21 cellular contexts compared by ENCODE assay signal in the genomic region with DNA sequence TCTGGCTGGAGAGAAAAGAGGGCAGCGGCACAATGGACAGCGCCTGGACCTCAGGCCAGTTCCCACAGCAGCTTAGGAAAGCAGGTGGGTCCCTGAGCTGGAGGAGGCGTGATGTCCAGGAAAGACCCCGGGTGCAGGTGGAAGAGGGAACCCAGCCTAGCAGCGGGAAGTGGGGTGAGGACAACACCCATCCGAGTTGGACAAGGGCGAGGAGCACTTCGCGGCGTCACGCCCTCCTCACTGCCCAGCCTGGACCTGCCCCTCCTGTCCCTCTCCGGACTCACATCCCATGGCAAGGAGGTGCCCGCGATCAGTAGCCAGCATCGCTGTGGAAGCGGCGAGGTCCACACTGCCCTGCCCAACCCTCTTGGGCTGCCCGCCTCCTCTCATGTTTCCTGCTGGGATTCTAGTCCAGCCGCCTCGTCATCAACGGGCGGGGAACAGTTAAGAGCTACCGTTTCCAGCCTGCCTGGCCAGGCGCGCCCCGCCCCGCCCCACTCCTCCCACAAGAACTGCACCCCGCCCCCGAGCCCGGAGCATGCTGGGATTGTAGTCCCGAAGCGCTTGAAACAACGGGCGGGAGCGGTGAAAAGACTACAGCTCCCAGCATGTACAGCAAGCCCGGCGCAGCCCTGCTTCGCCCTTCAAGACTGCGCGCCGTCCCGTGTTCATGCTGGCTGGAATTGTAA.
DNase-seq lines count a peak whose midpoint lies in the region; ATAC-seq and TF ChIP-seq lines count a peak whose summit lies in the region.
"Had no signal": no experiment of that assay in that cellular context is flagged by ENCODE, and none has a peak within 500 bp of the region (broad histone marks: within the 10 kb centered on the region; RNA-seq: fewer than 3 reads in every experiment).

No MANE protein-coding gene starts in this region.

- H3K4me3 ChIP-seq in psoas muscle = no peak overlapping the region
- H3K4me3 ChIP-seq: hepatocyte had no signal

- CTCF ChIA-PET in HEK293T (lab: Yijun Ruan, JAX) = no interaction called here

- peaks cover 0 to 2% (median 0%) of the 10 kb centered on the region in 3 donors for H3K27me3 ChIP-seq in psoas muscle (ENCODE audit: insufficient read depth in 3 of 3, low read length in 2 of 3)
- H3K27me3 ChIP-seq: hepatocyte, sigmoid colon had no signal

- ATAC-seq in psoas muscle = no peak
- ATAC-seq: activated T-helper 17 cell treated with anti-CD3 and anti-CD28 coated beads, Interleukin-2, amount 50 U/mL, for 72 hours; CD8-positive, alpha-beta T cell; effector memory CD8-positive, alpha-beta T cell had no signal

- H3K9me3 ChIP-seq in psoas muscle = peaks cover 4% of the 10 kb centered on the region
- H3K9me3 ChIP-seq: sigmoid colon had no signal

- H3K36me3 ChIP-seq in psoas muscle (ENCODE audit: insufficient read depth in 1 of 2, low read depth in 1 of 2) = no peaks in the 10 kb centered on the region
- H3K36me3 ChIP-seq: sigmoid colon had no signal

- H3K4me1 ChIP-seq in psoas muscle = no peaks in the 10 kb centered on the region
- H3K4me1 ChIP-seq: sigmoid colon had no signal

- POLR2A ChIA-PET in HEK293T (lab: Yijun Ruan, JAX) = no interaction called here

- no peak for TF ChIP-seq CTCF in psoas muscle (IDR thresholded peaks at IDR 0.05)

- intact Hi-C loops in psoas muscle (cut with DNase I) = no loop called here

- DNase-seq in COLO829 (ENCODE audit: low spot score) (peak; percentile 11), H4 (ENCODE audit: low spot score) (peak; percentile 60), SHP77 treated with DMSO at 0.1 percent for 48 hours (lab: John Stamatoyannopoulos, UW) (peak; percentile 61), inferior parietal cortex (ENCODE audit: extremely low spot score) (peak; percentile 1), cerebellum (ENCODE audit: low spot score) (no peak), psoas muscle (no peak), ureter (ENCODE audit: low spot score) (no peak), HEK293T (ENCODE audit: extremely low spot score) (no peak)
- DNase-seq: activated CD4-positive, CD25-positive, alpha-beta regulatory T cell; activated CD8-positive, alpha-beta memory T cell treated with anti-CD3 and anti-CD28 coated beads for 24 hours; caudate nucleus; CD8-positive, alpha-beta T cell; effector memory CD8-positive, alpha-beta T cell; GF-D8; Karpas-422; midbrain; NCI-H187; NCI-H69; sigmoid colon had no signal

- no peak overlapping the region for H3K27ac ChIP-seq in psoas muscle
- H3K27ac ChIP-seq: hepatocyte, sigmoid colon had no signal

- 27 to 52% (median 32%) methylated on average over 38 to 42 of the region's 42 CpGs for WGBS in psoas muscle, 3 donors

TF ChIP-seq in HEK293T, 16 proteins besides CTCF, POLR2A, EP300 and RAD21:
- no peak for TF ChIP-seq SP1 (IDR thresholded peaks at IDR 0.05)
- no peak for TF ChIP-seq LEF1 (IDR thresholded peaks at IDR 0.05; ENCODE audit: borderline replicate concordance)
- TF ChIP-seq FOXA1 (IDR thresholded peaks at IDR 0.05) = no peak
- no peak for TF ChIP-seq SUZ12 (IDR thresholded peaks at IDR 0.05)
- no peak for TF ChIP-seq NFRKB (IDR thresholded peaks at IDR 0.05)
- no peak for TF ChIP-seq HDGF (IDR thresholded peaks at IDR 0.05; ENCODE audit: borderline replicate concordance)
- no peak for TF ChIP-seq PKNOX1 (IDR thresholded peaks at IDR 0.05)
- TF ChIP-seq ELF4 (IDR thresholded peaks at IDR 0.05) = no peak
- TF ChIP-seq FOXM1 (IDR thresholded peaks at IDR 0.05; ENCODE audit: borderline replicate concordance) = no peak
- TF ChIP-seq FOXK2 (IDR thresholded peaks at IDR 0.05) = no peak
- TF ChIP-seq BHLHE40 (IDR thresholded peaks at IDR 0.05; ENCODE audit: borderline replicate concordance) = no peak
- no peak for TF ChIP-seq L3MBTL2 (conservative IDR thresholded peaks at IDR 0.05)
- no peak for TF ChIP-seq ARNT (IDR thresholded peaks at IDR 0.05)
- TF ChIP-seq CTBP1 (IDR thresholded peaks at IDR 0.05; ENCODE audit: borderline replicate concordance) = no peak
- TF ChIP-seq TARDBP (IDR thresholded peaks at IDR 0.05) = no peak
- no peak for TF ChIP-seq ZNF384 (IDR thresholded peaks at IDR 0.05)

Comparison
In these comparisons a context has a peak if more than half of its experiments do, and no peak if none do; other contexts are left out.
1. DNase-seq: peak in COLO829 (single experiment), H4 (single experiment), SHP77 treated with DMSO at 0.1 percent for 48 hours (single experiment) and inferior parietal cortex (single experiment); none in cerebellum (single experiment), psoas muscle (0 of 2), ureter (single experiment) and HEK293T (single experiment).